In genomic region chr10:12733271-12733670, GRCh38 we compare ENCODE assay signal across 20 cellular contexts.
"Had no signal": no experiment of that assay in that cellular context is flagged by ENCODE, and none has a peak within 500 bp of the region (broad histone marks: within the 10 kb centered on the region; RNA-seq: fewer than 3 reads in every experiment).

No MANE protein-coding gene starts in this region.

- DNase-seq: Kasumi-1; MM.1S; NCI-H1092 treated with DMSO at 0.1 percent for 48 hours; NCI-H1694; NCI-H187 treated with DMSO at 0.1 percent for 48 hours; NCI-H2029 treated with DMSO at 0.1 percent for 48 hours; NCI-H2171 treated with DMSO at 0.1 percent for 48 hours; NCI-H345; NCI-H524; NCI-H526 treated with DMSO at 0.1 percent for 48 hours; NK-92 treated with Interleukin-12 subunit alpha and Interleukin-12 subunit beta, amount 100 ng/mL, for 24 hours; PC-3; SHP77; SK-N-SH; SW 1271; T-cell had no signal

- H3K27me3 Mint-ChIP-seq: IgD-negative memory B cell, T-cell had no signal

- ATAC-seq: K562, Panc1, PC-3, T-cell had no signal

- H3K4me3 Mint-ChIP-seq: IgD-negative memory B cell; T-cell; T-helper 1 cell treated with Interleukin-12 subunit alpha and Interleukin-12 subunit beta and Interleukin-4 antibody, amounts not matched to agents 30 μg/mL and 1 μg/mL, for 36 hours had no signal

- H3K27ac Mint-ChIP-seq: T-cell; T-helper 1 cell treated with Interleukin-12 subunit alpha and Interleukin-12 subunit beta and Interleukin-4 antibody, amounts not matched to agents 30 μg/mL and 1 μg/mL, for 36 hours had no signal

- H3K9me3 Mint-ChIP-seq: IgD-negative memory B cell; T-cell; T-helper 1 cell treated with Interleukin-12 subunit alpha and Interleukin-12 subunit beta and Interleukin-4 antibody, amounts not matched to agents 30 μg/mL and 1 μg/mL, for 36 hours had no signal

- H3K36me3 Mint-ChIP-seq: IgD-negative memory B cell had no signal
